ENCODE assay signal across 16 cellular contexts in the genomic region with DNA sequence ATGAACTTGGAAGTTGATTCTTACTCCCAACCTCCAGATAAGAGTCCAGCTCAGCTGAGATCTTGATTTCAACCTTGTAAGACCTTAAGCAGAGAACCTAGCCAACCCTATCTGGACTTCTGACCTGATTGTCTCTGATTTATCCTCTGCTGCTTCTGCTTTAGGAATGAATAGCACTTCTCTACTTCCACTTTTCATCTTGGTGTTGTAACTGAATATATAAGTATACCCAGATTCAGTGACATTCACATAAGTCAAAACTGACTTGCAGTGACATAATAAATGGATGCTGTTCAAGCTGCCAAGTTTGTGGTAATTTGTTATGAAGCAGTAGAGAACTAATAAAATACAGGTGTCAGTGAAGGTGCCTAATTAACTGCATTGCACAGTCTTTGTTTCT. TPM values are rescaled to one million over a fixed set of nuclear protein-coding genes. Genes with fewer than 3 reads are reported as not detected.
DNase-seq lines count a peak whose midpoint lies in the region; ATAC-seq and TF ChIP-seq lines count a peak whose summit lies in the region.
"Had no signal": no experiment of that assay in that cellular context is flagged by ENCODE, and none has a peak within 500 bp of the region (broad histone marks: within the 10 kb centered on the region; RNA-seq: fewer than 3 reads in every experiment).

No MANE protein-coding gene starts in this region.

- H3K27me3 ChIP-seq in spleen (replicated peaks in 1 of 7): no peaks in the 10 kb centered on the region
- H3K27me3 ChIP-seq: ascending aorta had no signal

- DNase-seq in GM12865 (ENCODE audit: low read depth): peak; percentile 5
- DNase-seq in NOMO-1 treated with DMSO at 0.1 percent for 48 hours (lab: John Stamatoyannopoulos, UW; ENCODE audit: unreplicated experiment): peak; percentile 91
- no peak for DNase-seq in central memory CD8-positive, alpha-beta T cell (ENCODE audit: low spot score in 2 of 2)
- DNase-seq in spleen: no peak
- DNase-seq in NCI-H187 (lab: John Stamatoyannopoulos, UW): no peak
- DNase-seq in activated T-helper 1 cell treated with anti-CD3 and anti-CD28 coated beads, Interleukin-12 subunit alpha, Interleukin-12 subunit beta, Interleukin-2, Interleukin-4 antibody, amounts not matched to agents 30 ng/mL and 10 ng/mL and 1 ng/mL, durations not matched to agents 14 hours and 24 hours and 36 hours (ENCODE audit: low spot score): no peak
- no peak for DNase-seq in activated CD4-positive, alpha-beta T cell treated with anti-CD3 and anti-CD28 coated beads, Interleukin-2, amount 10 ng/mL, durations not matched to agents 24 days and 14 days
- DNase-seq in activated gamma-delta T cell (lab: John Stamatoyannopoulos, UW): no peak
- DNase-seq: activated CD4-positive, alpha-beta T cell treated with anti-CD3 and anti-CD28 coated beads, Interleukin-2, amount 50 U/mL, for 4 hours; activated naive CD4-positive, alpha-beta T cell treated with Interleukin-2 at 50 U/mL for 16 hours; NCI-H1694; NCI-H774; SW 1271 had no signal

- H3K27ac Mint-ChIP-seq in central memory CD8-positive, alpha-beta T cell (ENCODE audit: low read depth): peak overlapping the region; percentile 55
- no peak overlapping the region for H3K27ac Mint-ChIP-seq in activated T-helper 1 cell treated with anti-CD3 and anti-CD28 coated beads, Interleukin-12 subunit alpha, Interleukin-12 subunit beta, Interleukin-2, Interleukin-4 antibody, amounts not matched to agents 30 ng/mL and 10 ng/mL and 1 ng/mL, durations not matched to agents 14 hours and 24 hours and 36 hours
- H3K27ac Mint-ChIP-seq in activated CD4-positive, alpha-beta T cell treated with anti-CD3 and anti-CD28 coated beads, Interleukin-2, amount 10 ng/mL, durations not matched to agents 24 days and 14 days: no peak overlapping the region
- H3K27ac Mint-ChIP-seq: stimulated activated naive CD8-positive, alpha-beta T cell treated with anti-CD3 and anti-CD28 coated beads, Interleukin-15, Interleukin-2, amounts not matched to agents 100 ng/mL and 50 ng/mL, for 24 hours had no signal

- H3K27me3 Mint-ChIP-seq in central memory CD8-positive, alpha-beta T cell: no peaks in the 10 kb centered on the region
- H3K27me3 Mint-ChIP-seq in activated T-helper 1 cell treated with anti-CD3 and anti-CD28 coated beads, Interleukin-12 subunit alpha, Interleukin-12 subunit beta, Interleukin-2, Interleukin-4 antibody, amounts not matched to agents 30 ng/mL and 10 ng/mL and 1 ng/mL, durations not matched to agents 14 hours and 24 hours and 36 hours (ENCODE audit: insufficient read depth): peaks cover 2% of the 10 kb centered on the region
- H3K27me3 Mint-ChIP-seq in activated CD4-positive, alpha-beta T cell treated with anti-CD3 and anti-CD28 coated beads, Interleukin-2, amount 10 ng/mL, durations not matched to agents 24 days and 14 days: no peaks in the 10 kb centered on the region
- H3K27me3 Mint-ChIP-seq: stimulated activated naive CD8-positive, alpha-beta T cell treated with anti-CD3 and anti-CD28 coated beads, Interleukin-15, Interleukin-2, amounts not matched to agents 100 ng/mL and 50 ng/mL, for 24 hours had no signal

- TF ChIP-seq CTCF in GM12865 (IDR thresholded peaks at IDR 0.05; ENCODE audit: insufficient read depth, low read depth, low read length, missing control alignments) (no peak), spleen (IDR thresholded peaks at IDR 0.05 in 8 of 11, conservative IDR thresholded peaks at IDR 0.05 in 3 of 11) (no peak)

- peaks cover 2% of the 10 kb centered on the region for H3K36me3 Mint-ChIP-seq in central memory CD8-positive, alpha-beta T cell (ENCODE audit: insufficient read depth)
- H3K36me3 Mint-ChIP-seq in activated T-helper 1 cell treated with anti-CD3 and anti-CD28 coated beads, Interleukin-12 subunit alpha, Interleukin-12 subunit beta, Interleukin-2, Interleukin-4 antibody, amounts not matched to agents 30 ng/mL and 10 ng/mL and 1 ng/mL, durations not matched to agents 14 hours and 24 hours and 36 hours (ENCODE audit: low read depth): peaks cover 2% of the 10 kb centered on the region
- H3K36me3 Mint-ChIP-seq in activated CD4-positive, alpha-beta T cell treated with anti-CD3 and anti-CD28 coated beads, Interleukin-2, amount 10 ng/mL, durations not matched to agents 24 days and 14 days (ENCODE audit: low read depth): peaks cover 8% of the 10 kb centered on the region

- H3K4me1 ChIP-seq in spleen: peaks cover 0 to 31% (median 0%) of the 10 kb centered on the region in 6 donors
- H3K4me1 ChIP-seq: ascending aorta, HAP-1 had no signal

- H3K9me3 Mint-ChIP-seq in central memory CD8-positive, alpha-beta T cell: no peaks in the 10 kb centered on the region
- H3K9me3 Mint-ChIP-seq in activated T-helper 1 cell treated with anti-CD3 and anti-CD28 coated beads, Interleukin-12 subunit alpha, Interleukin-12 subunit beta, Interleukin-2, Interleukin-4 antibody, amounts not matched to agents 30 ng/mL and 10 ng/mL and 1 ng/mL, durations not matched to agents 14 hours and 24 hours and 36 hours: peaks cover 3% of the 10 kb centered on the region
- peaks cover 3% of the 10 kb centered on the region for H3K9me3 Mint-ChIP-seq in activated CD4-positive, alpha-beta T cell treated with anti-CD3 and anti-CD28 coated beads, Interleukin-2, amount 10 ng/mL, durations not matched to agents 24 days and 14 days

- H3K27ac ChIP-seq in spleen: peak overlapping the region in 7 of 8 donors; percentile 56 to 92 (median 76)
- H3K27ac ChIP-seq: ascending aorta had no signal

- peaks cover 0 to 14% (median 9%) of the 10 kb centered on the region in 8 donors for H3K9me3 ChIP-seq in spleen
- H3K9me3 ChIP-seq: ascending aorta had no signal

- H3K4me3 Mint-ChIP-seq in central memory CD8-positive, alpha-beta T cell: no peak overlapping the region
- no peak overlapping the region for H3K4me3 Mint-ChIP-seq in activated T-helper 1 cell treated with anti-CD3 and anti-CD28 coated beads, Interleukin-12 subunit alpha, Interleukin-12 subunit beta, Interleukin-2, Interleukin-4 antibody, amounts not matched to agents 30 ng/mL and 10 ng/mL and 1 ng/mL, durations not matched to agents 14 hours and 24 hours and 36 hours
- H3K4me3 Mint-ChIP-seq in activated CD4-positive, alpha-beta T cell treated with anti-CD3 and anti-CD28 coated beads, Interleukin-2, amount 10 ng/mL, durations not matched to agents 24 days and 14 days: no peak overlapping the region
- H3K4me3 Mint-ChIP-seq: stimulated activated naive CD8-positive, alpha-beta T cell treated with anti-CD3 and anti-CD28 coated beads, Interleukin-15, Interleukin-2, amounts not matched to agents 100 ng/mL and 50 ng/mL, for 24 hours had no signal

- H3K4me3 ChIP-seq in GM12865 (ENCODE audit: low read depth, low read length) (no peak overlapping the region), spleen (peak overlapping the region in 1 of 8 donors; percentile 57)
- H3K4me3 ChIP-seq: ascending aorta, HAP-1 had no signal

- peaks cover 47% of the 10 kb centered on the region for H3K4me1 Mint-ChIP-seq in central memory CD8-positive, alpha-beta T cell
- H3K4me1 Mint-ChIP-seq in activated T-helper 1 cell treated with anti-CD3 and anti-CD28 coated beads, Interleukin-12 subunit alpha, Interleukin-12 subunit beta, Interleukin-2, Interleukin-4 antibody, amounts not matched to agents 30 ng/mL and 10 ng/mL and 1 ng/mL, durations not matched to agents 14 hours and 24 hours and 36 hours (ENCODE audit: low read depth): no peaks in the 10 kb centered on the region
- peaks cover 4% of the 10 kb centered on the region for H3K4me1 Mint-ChIP-seq in activated CD4-positive, alpha-beta T cell treated with anti-CD3 and anti-CD28 coated beads, Interleukin-2, amount 10 ng/mL, durations not matched to agents 24 days and 14 days

- intact Hi-C loops in spleen (cut with DNase I; ENCODE audit: low total_unique reads): no loop called here
- intact Hi-C loops in activated T-helper 1 cell treated with anti-CD3 and anti-CD28 coated beads, Interleukin-12 subunit alpha, Interleukin-12 subunit beta, Interleukin-2, Interleukin-4 antibody, amounts not matched to agents 30 ng/mL and 10 ng/mL and 1 ng/mL, durations not matched to agents 14 hours and 24 hours and 36 hours (cut with micrococcal nuclease): no loop called here
- intact Hi-C loops in activated CD4-positive, alpha-beta T cell treated with anti-CD3 and anti-CD28 coated beads, Interleukin-2, amount 10 ng/mL, durations not matched to agents 24 days and 14 days (cut with micrococcal nuclease): no loop called here

- ATAC-seq in central memory CD8-positive, alpha-beta T cell (replicated peaks; ENCODE audit: extremely low read depth, poor library complexity, severe bottlenecking): peak; percentile 49

- TF ChIP-seq POLR2A in spleen (IDR thresholded peaks at IDR 0.05): no peak

- H3K36me3 ChIP-seq in spleen: peaks cover 0 to 4% (median 0%) of the 10 kb centered on the region in 6 donors
- H3K36me3 ChIP-seq: ascending aorta, HAP-1 had no signal

RNA-seq across cellular contexts. Expression of gene RAD51B, which starts 33.6 kb away (rescaled TPM):
- 10 to 100 TPM; 28.5 to 43.7 (median 34.1) TPM for total RNA-seq in spleen
- 1 to 10 TPM; 4.2 to 5.0 (median 4.9) TPM for polyA plus RNA-seq in spleen
- 25.9 and 26.1 TPM in 2 replicates for total RNA-seq in activated T-helper 1 cell treated with anti-CD3 and anti-CD28 coated beads, Interleukin-12 subunit alpha, Interleukin-12 subunit beta, Interleukin-2, Interleukin-4 antibody, amounts not matched to agents 30 ng/mL and 10 ng/mL and 1 ng/mL, durations not matched to agents 14 hours and 24 hours and 36 hours
- 28.5 and 29.3 TPM in 2 replicates for total RNA-seq in activated CD4-positive, alpha-beta T cell treated with anti-CD3 and anti-CD28 coated beads, Interleukin-2, amount 10 ng/mL, durations not matched to agents 24 days and 14 days
- total RNA-seq: ascending aorta had no signal

RNA-seq across cellular contexts. Expression of gene ZFYVE26, which starts 36.8 kb away (rescaled TPM):
- total RNA-seq in spleen: 10 to 100 TPM; 33.0 to 43.5 (median 39.9) TPM
- 1 to 10 TPM; 3.6 to 8.0 (median 4.5) TPM for polyA plus RNA-seq in spleen
- 15.2 and 20.0 TPM in 2 replicates for total RNA-seq in activated T-helper 1 cell treated with anti-CD3 and anti-CD28 coated beads, Interleukin-12 subunit alpha, Interleukin-12 subunit beta, Interleukin-2, Interleukin-4 antibody, amounts not matched to agents 30 ng/mL and 10 ng/mL and 1 ng/mL, durations not matched to agents 14 hours and 24 hours and 36 hours
- total RNA-seq in activated CD4-positive, alpha-beta T cell treated with anti-CD3 and anti-CD28 coated beads, Interleukin-2, amount 10 ng/mL, durations not matched to agents 24 days and 14 days: 13.5 and 15.8 TPM in 2 replicates

Comparison
In these comparisons a context has a peak if more than half of its experiments do, and no peak if none do; other contexts are left out.
1. DNase-seq: peak in GM12865 (single experiment) and NOMO-1 treated with DMSO at 0.1 percent for 48 hours (single experiment); none in central memory CD8-positive, alpha-beta T cell (0 of 2), spleen (single experiment), NCI-H187 (0 of 2), activated T-helper 1 cell treated with anti-CD3 and anti-CD28 coated beads, Interleukin-12 subunit alpha, Interleukin-12 subunit beta, Interleukin-2, Interleukin-4 antibody, amounts not matched to agents 30 ng/mL and 10 ng/mL and 1 ng/mL, durations not matched to agents 14 hours and 24 hours and 36 hours (single experiment), activated CD4-positive, alpha-beta T cell treated with anti-CD3 and anti-CD28 coated beads, Interleukin-2, amount 10 ng/mL, durations not matched to agents 24 days and 14 days (single experiment) and activated gamma-delta T cell (single experiment).